Comparison of ENCODE assay signal across 5 cellular contexts in genomic region chr3:11348877-11349276, GRCh38.
A peak's percentile ranks its signal among the peaks of the same experiment; 100 is the strongest.
DNase-seq lines count a peak whose midpoint lies in the region; ATAC-seq, FAIRE-seq and TF ChIP-seq lines count a peak whose summit lies in the region.
"Not testable (repeated sequence)": the region's sequence is repeated elsewhere in the genome, so short reads cannot be mapped to it uniquely, and the experiment has no call there.

No MANE protein-coding gene starts in this region.

- peaks cover 50% of the 10 kb centered on the region for H3K4me1 Mint-ChIP-seq in HFFc6 (ENCODE audit: low read depth)

- POLR2A ChIA-PET in A549 (lab: Yijun Ruan, JAX); HepG2 (lab: Yijun Ruan, JAX): not testable (repeated sequence)
- POLR2A ChIA-PET in K562 (lab: Yijun Ruan, JAX), result interaction anchor here (1.1 kb wide), 1 partner anchor 14 kb away, joined by 3 read pairs; no protein-coding TSS in a partner anchor

- WGBS in A549 (ENCODE audit: missing lambda C conversion rate), result 92% methylated on average over 6 of the region's 6 CpGs
- WGBS in K562 (ENCODE audit: insufficient coverage, low coverage, missing lambda C conversion rate), result 96% methylated on average over 6 of the region's 6 CpGs
- WGBS in HepG2 (ENCODE audit: low lambda C conversion rate), result 100% methylated on average over 6 of the region's 6 CpGs

- not testable (repeated sequence) for DNase-seq in A549 (ENCODE audit: low read depth in 1 of 2, low spot score in 1 of 2); HFFc6; K562 (ENCODE audit: extremely low read depth in 1 of 4, low spot score in 3 of 4); HepG2 (ENCODE audit: low spot score)

- intact Hi-C loops in K562 (cut with micrococcal nuclease); HepG2 (cut with micrococcal nuclease; ENCODE audit: unreplicated experiment): not testable (repeated sequence)

- H3K4me1 ChIP-seq in A549; K562 (replicated peaks in 1 of 2; ENCODE audit: control insufficient read depth in 2 of 2, insufficient read depth in 2 of 2, low read length in 2 of 2); HepG2 (ENCODE audit: insufficient read depth, low read length): not testable (repeated sequence)
- peaks cover 24% of the 10 kb centered on the region for H3K4me1 ChIP-seq in skeletal muscle satellite cell (ENCODE audit: control insufficient read depth, insufficient read depth, low read length)

- H3K79me2 ChIP-seq in K562 (ENCODE audit: control insufficient read depth, insufficient read depth, low read length); HepG2 (ENCODE audit: insufficient read depth, low read length): not testable (repeated sequence)

- CTCF ChIA-PET in A549 (lab: Yijun Ruan, JAX), result interaction anchor here (1.0 to 5.1 kb wide), 3 partner anchors 13 to 57 kb away, joined by 3 to 33 read pairs (median 6); no protein-coding TSS in a partner anchor
- CTCF ChIA-PET in K562 (lab: Yijun Ruan, JAX; ENCODE audit: low intra/inter-chr PET ratio); HepG2 (lab: Yijun Ruan, JAX; ENCODE audit: low intra/inter-chr PET ratio, low total read pairs): not testable (repeated sequence)

- H3K9me3 Mint-ChIP-seq in HFFc6, result peaks cover 10% of the 10 kb centered on the region; the same call in 1 of the 2 replicates

- H3K4me3 Mint-ChIP-seq in HFFc6, result not testable (repeated sequence)

- H3K4me3 ChIP-seq in A549; K562; HepG2 (replicated peaks in 1 of 3; ENCODE audit: insufficient read depth in 1 of 3, low read depth in 2 of 3, low read length in 3 of 3); skeletal muscle satellite cell (ENCODE audit: low read length): not testable (repeated sequence)

- in situ Hi-C loops in K562 (cut with MboI); HepG2 (cut with HindIII; ENCODE audit: extremely low pct_ligation_motif_present, low pct_unique_long_range_greater_than_20kb): not testable (repeated sequence)

- H3K4me2 ChIP-seq in A549; K562 (ENCODE audit: insufficient read depth, low read length); HepG2 (ENCODE audit: low read depth, low read length); skeletal muscle satellite cell (ENCODE audit: low read length): not testable (repeated sequence)

- peak overlapping the region; percentile 81 for H3K27ac Mint-ChIP-seq in HFFc6

- H2AFZ ChIP-seq in K562 (ENCODE audit: low read depth, low read length); HepG2 (ENCODE audit: low read length): not testable (repeated sequence)

- TF ChIP-seq RAD21 in A549 (conservative IDR thresholded peaks at IDR 0.05 in 1 of 2, IDR thresholded peaks at IDR 0.05 in 1 of 2); K562 (CRISPR knock-in tag; conservative IDR thresholded peaks at IDR 0.05 in 1 of 2, IDR thresholded peaks at IDR 0.05 in 1 of 2); HepG2 (CRISPR knock-in tag; IDR thresholded peaks at IDR 0.05): not testable (repeated sequence)

- H4K20me1 ChIP-seq in K562 (replicated peaks; ENCODE audit: control insufficient read depth, insufficient read depth, low read length); HepG2 (ENCODE audit: insufficient read depth, low read length): not testable (repeated sequence)

- H3K36me3 Mint-ChIP-seq in HFFc6 (ENCODE audit: low read depth), result peaks cover 72% of the 10 kb centered on the region

- H3K27me3 ChIP-seq in K562 (ENCODE audit: control insufficient read depth in 2 of 2, insufficient read depth in 2 of 2, low read length in 2 of 2); HepG2 (ENCODE audit: control insufficient read depth in 1 of 2, insufficient read depth in 2 of 2, low read length in 2 of 2); skeletal muscle satellite cell (ENCODE audit: control insufficient read depth, insufficient read depth, low read length): not testable (repeated sequence)

- FAIRE-seq in A549 (lab: Jason Lieb, UNC); K562 (lab: Jason Lieb, UNC); HepG2 (lab: Jason Lieb, UNC): not testable (repeated sequence)

- H3K9ac ChIP-seq in K562 (ENCODE audit: insufficient read depth in 1 of 2, low read depth in 2 of 2, low read length in 2 of 2); HepG2 (ENCODE audit: insufficient read depth, low read depth, low read length): not testable (repeated sequence)
- peak overlapping the region; percentile 28 for H3K9ac ChIP-seq in skeletal muscle satellite cell (ENCODE audit: low read depth, low read length)

- BruUV-seq in K562 (replicated peaks; lab: Mats Ljungman, UMichigan); HepG2 (replicated peaks; lab: Mats Ljungman, UMichigan): not testable (repeated sequence)

- not testable (repeated sequence) for H3K9me1 ChIP-seq in K562 (ENCODE audit: control insufficient read depth, insufficient read depth, low read length)

- H3K36me3 ChIP-seq in K562 (ENCODE audit: control insufficient read depth, insufficient read depth, low read length), result peaks cover 22% of the 10 kb centered on the region
- H3K36me3 ChIP-seq in HepG2 (replicated peaks in 1 of 2; ENCODE audit: control insufficient read depth in 1 of 2, insufficient read depth in 2 of 2, low read length in 2 of 2), result peaks cover 3 to 11% of the 10 kb centered on the region in 2 experiments; a peak in 1 of 5 replicates
- H3K36me3 ChIP-seq in skeletal muscle satellite cell (ENCODE audit: insufficient read depth, low read length), result peaks cover 24% of the 10 kb centered on the region

- TF ChIP-seq EP300 in A549 (IDR thresholded peaks at IDR 0.05); K562 (IDR thresholded peaks at IDR 0.05; ENCODE audit: low read length); HepG2 (IDR thresholded peaks at IDR 0.05; ENCODE audit: low read depth in 2 of 2, low read length in 2 of 2); HepG2 (CRISPR knock-in tag; IDR thresholded peaks at IDR 0.05; ENCODE audit: borderline replicate concordance): not testable (repeated sequence)

- not testable (repeated sequence) for H3K27me3 Mint-ChIP-seq in HFFc6 (ENCODE audit: insufficient read depth)

- TF ChIP-seq CTCF in A549 (IDR thresholded peaks at IDR 0.05); HFFc6 (IDR thresholded peaks at IDR 0.05); K562 (IDR thresholded peaks at IDR 0.05 in 2 of 3, conservative IDR thresholded peaks at IDR 0.05 in 1 of 3; ENCODE audit: insufficient read depth in 2 of 3, low read depth in 1 of 3, low read length in 3 of 3); HepG2 (CRISPR knock-in tag; IDR thresholded peaks at IDR 0.05): not testable (repeated sequence)

- not testable (repeated sequence) for TF ChIP-seq POLR2A in A549 (IDR thresholded peaks at IDR 0.05; ENCODE audit: low read length); K562 (conservative IDR thresholded peaks at IDR 0.05); HepG2 (IDR thresholded peaks at IDR 0.05; ENCODE audit: insufficient read depth in 1 of 2, low read depth in 2 of 2, low read length in 2 of 2)

- H3K27ac ChIP-seq in A549; K562 (ENCODE audit: extremely low read depth, low read depth, low read length); HepG2 (ENCODE audit: extremely low read length, insufficient read depth, low read length): not testable (repeated sequence)

- H3K9me3 ChIP-seq in A549; K562 (replicated peaks; ENCODE audit: control insufficient read depth, insufficient read depth, low read depth, low read length); HepG2 (ENCODE audit: low read length); skeletal muscle satellite cell (replicated peaks; ENCODE audit: low read length): not testable (repeated sequence)

- not testable (repeated sequence) for ATAC-seq in A549, K562, HepG2

TF ChIP-seq in A549, 52 proteins besides CTCF, POLR2A, EP300 and RAD21:
- TF ChIP-seq MAFK (IDR thresholded peaks at IDR 0.05; ENCODE audit: partially characterized antibody), result peak; percentile 75

TF ChIP-seq in K562, 482 proteins besides CTCF, POLR2A, EP300 and RAD21:
- TF ChIP-seq MAFG (tag; conservative IDR thresholded peaks at IDR 0.05) (peak; percentile 29; the same call in 1 of the 2 replicates), ZNF316 (IDR thresholded peaks at IDR 0.05) (peak; percentile 50), C11orf30 (IDR thresholded peaks at IDR 0.05; ENCODE audit: low read depth) (peak; percentile 28; the same call in 1 of the 2 replicates), NFYB (IDR thresholded peaks at IDR 0.05; ENCODE audit: extremely low read depth, insufficient read length) (peak; percentile 49), ASH1L (IDR thresholded peaks at IDR 0.05; ENCODE audit: borderline replicate concordance, low read depth, partially characterized antibody) (peak; percentile 45)

TF ChIP-seq in HepG2, 621 proteins besides CTCF, POLR2A, EP300 and RAD21:
- TF ChIP-seq MAFF (IDR thresholded peaks at IDR 0.05; ENCODE audit: low read depth, low read length), result peak; percentile 27; the same call in 1 of the 2 replicates
